Comparison of ENCODE assay signal across 18 cellular contexts in genomic region chr2:144686518-144687215, GRCh38.
A peak's percentile ranks its signal among the peaks of the same experiment; 100 is the strongest.
DNase-seq lines count a peak whose midpoint lies in the region; ATAC-seq and TF ChIP-seq lines count a peak whose summit lies in the region.
"Had no signal": no experiment of that assay in that cellular context is flagged by ENCODE, and none has a peak within 500 bp of the region (broad histone marks: within the 10 kb centered on the region; RNA-seq: fewer than 3 reads in every experiment).

No MANE protein-coding gene starts in this region.

- H3K9me3 Mint-ChIP-seq in memory B cell = no peaks in the 10 kb centered on the region
- no peaks in the 10 kb centered on the region for H3K9me3 Mint-ChIP-seq in activated CD4-positive, alpha-beta memory T cell treated with anti-CD3 and anti-CD28 coated beads, Interleukin-2, amount 10 ng/mL, durations not matched to agents 7 days and 5 days
- H3K9me3 Mint-ChIP-seq: CD4-positive, alpha-beta T cell; nephron had no signal

- H3K4me3 Mint-ChIP-seq in memory B cell = no peak overlapping the region
- no peak overlapping the region for H3K4me3 Mint-ChIP-seq in activated CD4-positive, alpha-beta memory T cell treated with anti-CD3 and anti-CD28 coated beads, Interleukin-2, amount 10 ng/mL, durations not matched to agents 7 days and 5 days
- H3K4me3 Mint-ChIP-seq: CD4-positive, alpha-beta T cell; nephron had no signal

- peak overlapping the region; percentile 37 for H3K4me2 ChIP-seq in SU-DHL-6 (ENCODE audit: low read depth, low read length, poor library complexity, severe bottlenecking)
- H3K4me2 ChIP-seq: A549 had no signal

- peaks cover 20% of the 10 kb centered on the region for H3K4me1 Mint-ChIP-seq in memory B cell
- no peaks in the 10 kb centered on the region for H3K4me1 Mint-ChIP-seq in activated CD4-positive, alpha-beta memory T cell treated with anti-CD3 and anti-CD28 coated beads, Interleukin-2, amount 10 ng/mL, durations not matched to agents 7 days and 5 days

- H3K9me3 ChIP-seq in SU-DHL-6 (ENCODE audit: insufficient read depth, low read length) = no peaks in the 10 kb centered on the region
- H3K9me3 ChIP-seq in breast epithelium = no peaks in the 10 kb centered on the region
- H3K9me3 ChIP-seq: A549, thyroid gland had no signal

- H3K9me2 ChIP-seq in SU-DHL-6 (replicated peaks; ENCODE audit: insufficient read depth, low read length) = no peaks in the 10 kb centered on the region

- no peak overlapping the region for H3K27ac Mint-ChIP-seq in memory B cell
- no peak overlapping the region for H3K27ac Mint-ChIP-seq in activated CD4-positive, alpha-beta memory T cell treated with anti-CD3 and anti-CD28 coated beads, Interleukin-2, amount 10 ng/mL, durations not matched to agents 7 days and 5 days
- H3K27ac Mint-ChIP-seq: CD4-positive, alpha-beta T cell; nephron; progenitor cell of endocrine pancreas had no signal

- peaks cover 39% of the 10 kb centered on the region for H3F3A ChIP-seq in SU-DHL-6 (ENCODE audit: insufficient read depth)

- CTCF ChIA-PET in activated CD4-positive, alpha-beta memory T cell treated with anti-CD3 and anti-CD28 coated beads, Interleukin-2, amount 10 ng/mL, durations not matched to agents 7 days and 5 days (lab: Charles Lee) = no interaction called here

- H3K27me3 Mint-ChIP-seq in memory B cell = no peaks in the 10 kb centered on the region
- peaks cover 6% of the 10 kb centered on the region for H3K27me3 Mint-ChIP-seq in activated CD4-positive, alpha-beta memory T cell treated with anti-CD3 and anti-CD28 coated beads, Interleukin-2, amount 10 ng/mL, durations not matched to agents 7 days and 5 days
- H3K27me3 Mint-ChIP-seq: CD4-positive, alpha-beta T cell; progenitor cell of endocrine pancreas had no signal

- H2AFZ ChIP-seq in SU-DHL-6 (ENCODE audit: low read depth, low read length, severe bottlenecking) = peak overlapping the region; percentile 49

- no peaks in the 10 kb centered on the region for H3K4me1 ChIP-seq in breast epithelium
- H3K4me1 ChIP-seq: A549, thyroid gland had no signal

- peak; percentile 46 for ATAC-seq in memory B cell (ENCODE audit: low read depth)
- ATAC-seq: A549 had no signal

- H3K36me3 ChIP-seq in SU-DHL-6 (ENCODE audit: low read length) (no peaks in the 10 kb centered on the region), breast epithelium (no peaks in the 10 kb centered on the region)
- H3K36me3 ChIP-seq: thyroid gland had no signal

- H3K36me3 Mint-ChIP-seq in memory B cell = no peaks in the 10 kb centered on the region
- H3K36me3 Mint-ChIP-seq in activated CD4-positive, alpha-beta memory T cell treated with anti-CD3 and anti-CD28 coated beads, Interleukin-2, amount 10 ng/mL, durations not matched to agents 7 days and 5 days (ENCODE audit: low read depth) = no peaks in the 10 kb centered on the region

- H3K27me3 ChIP-seq in SU-DHL-6 (ENCODE audit: low read length) = no peaks in the 10 kb centered on the region
- no peaks in the 10 kb centered on the region for H3K27me3 ChIP-seq in breast epithelium
- H3K27me3 ChIP-seq: thyroid gland had no signal

- intact Hi-C loops in breast epithelium (cut with DNase I; ENCODE audit: low total_unique reads) = no loop called here

- H3K9ac ChIP-seq in SU-DHL-6 (ENCODE audit: low read length) = no peak overlapping the region

- H3K4me3 ChIP-seq in SU-DHL-6 (ENCODE audit: insufficient read depth, low read length, poor library complexity, severe bottlenecking) (no peak overlapping the region), breast epithelium (no peak overlapping the region)
- H3K4me3 ChIP-seq: A549, thyroid gland had no signal

- TF ChIP-seq CTCF in SU-DHL-6 (IDR thresholded peaks at IDR 0.05; ENCODE audit: insufficient read depth, low read length, poor library complexity, severe bottlenecking) (no peak), breast epithelium (IDR thresholded peaks at IDR 0.05) (no peak)

- DNase-seq in Ammon's horn (ENCODE audit: low spot score) = peak; percentile 30
- peak; percentile 97 for DNase-seq in MV-4-11 (lab: John Stamatoyannopoulos, UW)
- DNase-seq in memory B cell (ENCODE audit: low spot score in 2 of 2) = no peak
- no peak for DNase-seq in effector CD4-positive, alpha-beta T cell
- no peak for DNase-seq in activated CD4-positive, alpha-beta T cell treated with anti-CD3 and anti-CD28 coated beads, Interleukin-2, amount 50 U/mL, for 4 hours
- DNase-seq in breast epithelium (ENCODE audit: low spot score in 2 of 2) = no peak
- no peak for DNase-seq in activated CD4-positive, alpha-beta memory T cell treated with anti-CD3 and anti-CD28 coated beads, Interleukin-2, amount 10 ng/mL, durations not matched to agents 7 days and 5 days
- DNase-seq: activated CD4-positive, alpha-beta T cell treated with anti-CD3 and anti-CD28 coated beads for 48 hours; amygdala; CD4-positive, alpha-beta T cell; DMS53; mesenchymal stem cell; NCI-H446 treated with DMSO at 0.1 percent for 48 hours; thyroid gland had no signal

- no peaks in the 10 kb centered on the region for H3K79me2 ChIP-seq in SU-DHL-6 (ENCODE audit: insufficient read depth, low read length)

- POLR2A ChIA-PET in activated CD4-positive, alpha-beta memory T cell treated with anti-CD3 and anti-CD28 coated beads, Interleukin-2, amount 10 ng/mL, durations not matched to agents 7 days and 5 days (lab: Charles Lee) = no interaction called here

- H3K27ac ChIP-seq in SU-DHL-6 (ENCODE audit: low read depth, low read length) (peak overlapping the region; percentile 51), breast epithelium (no peak overlapping the region)
- H3K27ac ChIP-seq: A549, thyroid gland had no signal

- no peaks in the 10 kb centered on the region for H4K20me1 ChIP-seq in SU-DHL-6 (ENCODE audit: low read depth, low read length)

- no peak for TF ChIP-seq POLR2A in breast epithelium (IDR thresholded peaks at IDR 0.05)

Comparison
In these comparisons a context has a peak if more than half of its experiments do, and no peak if none do; other contexts are left out.
1. DNase-seq: peak in Ammon's horn (single experiment) and MV-4-11 (single experiment); none in memory B cell (0 of 2), effector CD4-positive, alpha-beta T cell (single experiment), activated CD4-positive, alpha-beta T cell treated with anti-CD3 and anti-CD28 coated beads, Interleukin-2, amount 50 U/mL, for 4 hours (0 of 2), breast epithelium (0 of 2) and activated CD4-positive, alpha-beta memory T cell treated with anti-CD3 and anti-CD28 coated beads, Interleukin-2, amount 10 ng/mL, durations not matched to agents 7 days and 5 days (single experiment).